ENCODE assay signal across 9 cellular contexts in genomic region chr14:95431199-95432145, GRCh38.
A peak's percentile ranks its signal among the peaks of the same experiment; 100 is the strongest.
DNase-seq lines count a peak whose midpoint lies in the region; ATAC-seq, FAIRE-seq and TF ChIP-seq lines count a peak whose summit lies in the region.
"Had no signal": no experiment of that assay in that cellular context is flagged by ENCODE, and none has a peak within 500 bp of the region (broad histone marks: within the 10 kb centered on the region; RNA-seq: fewer than 3 reads in every experiment).

No MANE protein-coding gene starts in this region.

- H3K9ac ChIP-seq in adipocyte (ENCODE audit: low read length) (peak overlapping the region; percentile 26), keratinocyte (ENCODE audit: control insufficient read depth, extremely low read depth, insufficient read depth, low read length) (no peak overlapping the region)

- TF ChIP-seq CTCF in HFF-Myc (IDR thresholded peaks at IDR 0.05; ENCODE audit: low read depth, low read length, missing control alignments) (peak; percentile 53), keratinocyte (optimal IDR thresholded peaks at IDR 0.05 in 1 of 3, IDR thresholded peaks at IDR 0.05 in 1 of 3, conservative IDR thresholded peaks at IDR 0.05 in 1 of 3; ENCODE audit: extremely low read depth in 1 of 3, insufficient read depth in 2 of 3, low read length in 3 of 3) (peak; percentile 65 to 68 (median 67)), upper lobe of right lung (IDR thresholded peaks at IDR 0.05) (peak; percentile 47)

- no peaks in the 10 kb centered on the region for H4K20me1 ChIP-seq in keratinocyte (ENCODE audit: control insufficient read depth, extremely low read depth, insufficient read depth, low read length)

- peak; percentile 71 for DNase-seq in D341Med (ENCODE audit: low spot score)
- DNase-seq in HFF-Myc (ENCODE audit: extremely low read depth, low read depth): no peak
- peak; percentile 56 for DNase-seq in adipocyte (ENCODE audit: low read depth)
- DNase-seq in keratinocyte (ENCODE audit: low read depth, low spot score): no peak
- DNase-seq in upper lobe of right lung: no peak
- no peak for DNase-seq in cerebellar nuclear complex (lab: John Stamatoyannopoulos, UW)

- intact Hi-C loops in upper lobe of right lung (cut with DNase I): no loop called here

- FAIRE-seq in keratinocyte (lab: Jason Lieb, UNC): peak; percentile 56

- H2AFZ ChIP-seq in keratinocyte (ENCODE audit: control insufficient read depth, low read length): no peak overlapping the region

- peaks cover 7% of the 10 kb centered on the region for H3K4me1 ChIP-seq in adipocyte (ENCODE audit: control insufficient read depth, insufficient read depth, low read length)
- H3K4me1 ChIP-seq in keratinocyte (ENCODE audit: control insufficient read depth, extremely low read depth, insufficient read depth, low read length): no peaks in the 10 kb centered on the region
- no peaks in the 10 kb centered on the region for H3K4me1 ChIP-seq in upper lobe of right lung
- H3K4me1 ChIP-seq: SJSA1 had no signal

- H3K9me3 ChIP-seq in adipocyte (ENCODE audit: control insufficient read depth, low read length) (no peaks in the 10 kb centered on the region), keratinocyte (ENCODE audit: control insufficient read depth, low read depth, low read length) (no peaks in the 10 kb centered on the region), upper lobe of right lung (no peaks in the 10 kb centered on the region)
- H3K9me3 ChIP-seq: SJSA1 had no signal

- H3K27me3 ChIP-seq in adipocyte (replicated peaks; ENCODE audit: control insufficient read depth, insufficient read depth, low read length) (no peaks in the 10 kb centered on the region), keratinocyte (ENCODE audit: control insufficient read depth, extremely low read depth, insufficient read depth, low read length) (no peaks in the 10 kb centered on the region), upper lobe of right lung (no peaks in the 10 kb centered on the region)
- H3K27me3 ChIP-seq: SJSA1 had no signal

- H3K36me3 ChIP-seq in adipocyte (ENCODE audit: control insufficient read depth, insufficient read depth, low read length, severe bottlenecking) (peaks cover 83% of the 10 kb centered on the region), keratinocyte (ENCODE audit: control insufficient read depth in 2 of 2, extremely low read depth in 1 of 2, insufficient read depth in 2 of 2, low read length in 2 of 2) (peaks cover 0 to 1% of the 10 kb centered on the region in 2 experiments), upper lobe of right lung (peaks cover 54% of the 10 kb centered on the region)

- H3K27ac ChIP-seq in keratinocyte (ENCODE audit: control insufficient read depth, insufficient read depth, low read length) (no peak overlapping the region), upper lobe of right lung (no peak overlapping the region)
- H3K27ac ChIP-seq: SJSA1 had no signal

- H3K9me1 ChIP-seq in keratinocyte (ENCODE audit: control insufficient read depth, extremely low read depth, insufficient read depth, low read length): no peaks in the 10 kb centered on the region

- peak; percentile 54 for ATAC-seq in upper lobe of right lung
- no peak for ATAC-seq in GM19467 (IDR thresholded peaks at IDR 0.05; ENCODE audit: unreplicated experiment)
- no peak for ATAC-seq in HG02870 (IDR thresholded peaks at IDR 0.05; ENCODE audit: unreplicated experiment)

- H3K4me3 ChIP-seq in HFF-Myc (replicated peaks; ENCODE audit: low read depth, low read length) (no peak overlapping the region), adipocyte (ENCODE audit: low read length) (no peak overlapping the region), keratinocyte (ENCODE audit: control insufficient read depth in 2 of 3, extremely low read depth in 1 of 3, insufficient read depth in 2 of 3, low read depth in 1 of 3, low read length in 3 of 3) (no peak overlapping the region), upper lobe of right lung (no peak overlapping the region)
- H3K4me3 ChIP-seq: SJSA1 had no signal

- no peak overlapping the region for H3K4me2 ChIP-seq in keratinocyte (ENCODE audit: control insufficient read depth, extremely low read depth, insufficient read depth, low read depth, low read length)

- dilution Hi-C loops in keratinocyte (cut with MboI; ENCODE audit: extremely low pct_ligation_motif_present, low sequenced_read_pairs): no loop called here

- H3K79me2 ChIP-seq in keratinocyte (ENCODE audit: control insufficient read depth, insufficient read depth, low read length): no peaks in the 10 kb centered on the region

Comparison
In these comparisons a context has a peak if more than half of its experiments do, and no peak if none do; other contexts are left out.
1. DNase-seq: peak in D341Med (single experiment) and adipocyte (single experiment); none in HFF-Myc (single experiment), keratinocyte (single experiment), upper lobe of right lung (single experiment) and cerebellar nuclear complex (0 of 2).
2. Peak in every context shown above with its lines, with median percentiles within 50 percentile points of each other: CTCF ChIP-seq.